Comparison of ENCODE assay signal across 21 cellular contexts in genomic region chr17:5971969-5972368, GRCh38.
DNase-seq lines count a peak whose midpoint lies in the region.
"Had no signal": no experiment of that assay in that cellular context is flagged by ENCODE, and none has a peak within 500 bp of the region (broad histone marks: within the 10 kb centered on the region; RNA-seq: fewer than 3 reads in every experiment).

No MANE protein-coding gene starts in this region.

- DNase-seq in DMS153 (lab: John Stamatoyannopoulos, UW), result peak; percentile 5
- no peak for DNase-seq in DMS153 treated with DMSO at 0.1 percent for 48 hours (lab: John Stamatoyannopoulos, UW; ENCODE audit: unreplicated experiment)
- DNase-seq in NCI-H345 (lab: John Stamatoyannopoulos, UW), result peak; percentile 80
- DNase-seq in SHP77 treated with DMSO at 0.1 percent for 48 hours (lab: John Stamatoyannopoulos, UW), result peak; percentile 22
- DNase-seq in anterior cingulate cortex (lab: John Stamatoyannopoulos, UW), result no peak
- no peak for DNase-seq in stimulated activated naive CD4-positive, alpha-beta T cell (lab: John Stamatoyannopoulos, UW)
- DNase-seq in HCEC 1CT, result no peak
- DNase-seq in NCI-H1048 (lab: John Stamatoyannopoulos, UW), result no peak
- DNase-seq: activated CD4-positive, alpha-beta T cell treated with anti-CD3 and anti-CD28 coated beads for 48 hours; activated T-cell treated with anti-CD3 and anti-CD28 coated beads for 4 hours; dorsolateral prefrontal cortex; EL; GOT3; HFFc6; KBM-7; kidney glomerular epithelial cell; NCI-H1436 treated with DMSO at 0.1 percent for 48 hours; RPMI8226; stimulated activated CD4-positive, alpha-beta T cell treated with anti-CD3 and anti-CD28 coated beads, Interleukin-4, amount 100 ng/mL, for 4 hours; T-cell; transverse colon had no signal

Comparison
In these comparisons a context has a peak if more than half of its experiments do, and no peak if none do; other contexts are left out.
1. DNase-seq: peak in DMS153 (single experiment), NCI-H345 (single experiment) and SHP77 treated with DMSO at 0.1 percent for 48 hours (single experiment); none in DMS153 treated with DMSO at 0.1 percent for 48 hours (single experiment), anterior cingulate cortex (0 of 58), stimulated activated naive CD4-positive, alpha-beta T cell (0 of 6), HCEC 1CT (single experiment) and NCI-H1048 (single experiment).